ENCODE assay signal across 1 cellular context in the genomic region with DNA sequence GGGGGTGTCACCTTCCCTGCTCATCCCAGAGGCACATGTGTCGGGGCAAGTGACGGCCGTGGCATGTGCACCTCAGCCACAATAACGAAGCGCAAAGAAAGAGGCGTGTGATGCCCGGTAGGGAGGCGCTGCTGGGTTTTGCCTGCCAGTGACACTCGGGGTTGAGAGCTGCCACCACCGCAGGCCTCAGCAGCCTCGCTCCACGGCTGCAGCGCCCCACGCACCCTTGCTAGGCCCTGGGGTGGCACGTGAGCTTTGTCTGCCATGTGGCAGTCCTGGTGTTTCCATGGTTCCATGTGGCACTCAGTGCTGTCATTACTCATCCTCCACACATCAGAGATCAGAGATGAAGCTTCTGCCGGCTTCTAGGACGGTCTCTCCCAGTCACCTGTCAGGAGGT.
TF ChIP-seq lines count a peak whose summit lies in the region.

No MANE protein-coding gene starts in this region.

TF ChIP-seq in HCT116, 20 proteins besides CTCF, POLR2A, EP300 and RAD21:
- TF ChIP-seq, protein P1, sequence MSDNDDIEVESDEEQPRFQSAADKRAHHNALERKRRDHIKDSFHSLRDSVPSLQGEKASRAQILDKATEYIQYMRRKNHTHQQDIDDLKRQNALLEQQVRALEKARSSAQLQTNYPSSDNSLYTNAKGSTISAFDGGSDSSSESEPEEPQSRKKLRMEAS (IDR thresholded peaks at IDR 0.05): no peak
- TF ChIP-seq ZFX (IDR thresholded peaks at IDR 0.05) (no peak), CBX3 (IDR thresholded peaks at IDR 0.05; ENCODE audit: low read depth) (no peak), TCF7L2 (IDR thresholded peaks at IDR 0.05; ENCODE audit: borderline replicate concordance, extremely low read depth, insufficient read depth, insufficient read length) (no peak), SIN3A (IDR thresholded peaks at IDR 0.05; ENCODE audit: low read depth) (no peak), SP1 (IDR thresholded peaks at IDR 0.05; ENCODE audit: low read depth) (no peak), EZH2 (IDR thresholded peaks at IDR 0.05) (no peak), EGR1 (IDR thresholded peaks at IDR 0.05; ENCODE audit: low read depth) (no peak), SRF (IDR thresholded peaks at IDR 0.05; ENCODE audit: low read depth) (no peak), ZNF274 (IDR thresholded peaks at IDR 0.05; ENCODE audit: low read depth, low read length) (no peak), JUND (IDR thresholded peaks at IDR 0.05) (no peak), ZBTB33 (IDR thresholded peaks at IDR 0.05; ENCODE audit: extremely low read depth, insufficient replicate concordance, low read length) (no peak), FOSL1 (IDR thresholded peaks at IDR 0.05; ENCODE audit: low read depth) (no peak), CEBPB (IDR thresholded peaks at IDR 0.05; ENCODE audit: low read depth) (no peak), EZH2phosphoT487 (IDR thresholded peaks at IDR 0.05; ENCODE audit: borderline replicate concordance) (no peak), ELF1 (IDR thresholded peaks at IDR 0.05; ENCODE audit: borderline replicate concordance, low read depth) (no peak)
- TF ChIP-seq, protein P2, sequence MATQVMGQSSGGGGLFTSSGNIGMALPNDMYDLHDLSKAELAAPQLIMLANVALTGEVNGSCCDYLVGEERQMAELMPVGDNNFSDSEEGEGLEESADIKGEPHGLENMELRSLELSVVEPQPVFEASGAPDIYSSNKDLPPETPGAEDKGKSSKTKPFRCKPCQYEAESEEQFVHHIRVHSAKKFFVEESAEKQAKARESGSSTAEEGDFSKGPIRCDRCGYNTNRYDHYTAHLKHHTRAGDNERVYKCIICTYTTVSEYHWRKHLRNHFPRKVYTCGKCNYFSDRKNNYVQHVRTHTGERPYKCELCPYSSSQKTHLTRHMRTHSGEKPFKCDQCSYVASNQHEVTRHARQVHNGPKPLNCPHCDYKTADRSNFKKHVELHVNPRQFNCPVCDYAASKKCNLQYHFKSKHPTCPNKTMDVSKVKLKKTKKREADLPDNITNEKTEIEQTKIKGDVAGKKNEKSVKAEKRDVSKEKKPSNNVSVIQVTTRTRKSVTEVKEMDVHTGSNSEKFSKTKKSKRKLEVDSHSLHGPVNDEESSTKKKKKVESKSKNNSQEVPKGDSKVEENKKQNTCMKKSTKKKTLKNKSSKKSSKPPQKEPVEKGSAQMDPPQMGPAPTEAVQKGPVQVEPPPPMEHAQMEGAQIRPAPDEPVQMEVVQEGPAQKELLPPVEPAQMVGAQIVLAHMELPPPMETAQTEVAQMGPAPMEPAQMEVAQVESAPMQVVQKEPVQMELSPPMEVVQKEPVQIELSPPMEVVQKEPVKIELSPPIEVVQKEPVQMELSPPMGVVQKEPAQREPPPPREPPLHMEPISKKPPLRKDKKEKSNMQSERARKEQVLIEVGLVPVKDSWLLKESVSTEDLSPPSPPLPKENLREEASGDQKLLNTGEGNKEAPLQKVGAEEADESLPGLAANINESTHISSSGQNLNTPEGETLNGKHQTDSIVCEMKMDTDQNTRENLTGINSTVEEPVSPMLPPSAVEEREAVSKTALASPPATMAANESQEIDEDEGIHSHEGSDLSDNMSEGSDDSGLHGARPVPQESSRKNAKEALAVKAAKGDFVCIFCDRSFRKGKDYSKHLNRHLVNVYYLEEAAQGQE (IDR thresholded peaks at IDR 0.05; ENCODE audit: low read depth): no peak
